Comparison of ENCODE assay signal across 8 cellular contexts in the genomic region with DNA sequence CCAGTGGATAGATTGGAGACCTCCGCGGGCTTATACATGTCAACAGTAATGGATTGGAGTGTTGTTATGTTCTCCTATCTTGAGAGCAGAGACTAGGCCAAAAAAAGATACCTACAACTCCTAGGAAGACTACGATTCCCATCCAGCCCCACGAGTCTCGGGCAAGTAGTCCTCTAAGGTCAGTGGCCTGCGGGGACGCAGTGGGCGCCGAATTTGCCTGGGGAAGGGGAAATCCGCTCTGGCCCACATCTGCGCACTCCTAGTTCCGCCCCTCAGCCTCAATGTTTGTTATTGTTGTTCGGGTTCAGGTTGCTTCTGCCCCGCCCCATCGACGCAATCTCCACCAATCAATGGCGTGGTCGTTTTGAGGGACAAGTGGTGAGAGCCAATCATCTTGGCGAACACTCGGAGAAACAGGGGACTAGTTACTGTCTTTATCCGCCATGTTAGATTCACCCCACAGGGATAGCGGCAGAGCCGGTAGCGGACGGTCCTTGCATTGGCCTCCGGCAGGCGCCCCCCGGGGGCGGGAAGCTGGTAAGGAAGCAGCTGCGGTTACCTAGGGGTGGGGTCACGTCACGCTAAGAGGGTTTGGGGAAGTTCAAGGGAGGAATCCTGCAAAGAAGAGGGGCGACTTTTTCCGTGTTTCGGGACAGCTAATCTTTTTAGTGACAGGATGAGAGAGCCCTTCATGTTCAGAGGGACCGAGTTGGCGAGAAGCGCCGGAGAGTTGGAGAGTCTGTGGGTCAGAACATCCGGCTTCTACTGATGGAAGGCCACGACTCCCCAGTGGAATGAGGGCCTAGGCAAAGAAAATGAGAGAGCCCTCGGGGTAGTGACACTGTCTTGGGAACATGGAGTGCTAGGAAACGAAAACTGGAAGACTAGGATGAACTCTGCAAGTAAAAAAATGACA. TPM values are rescaled to one million over a fixed set of nuclear protein-coding genes. Genes with fewer than 3 reads are reported as not detected.
DNase-seq lines count a peak whose midpoint lies in the region; ATAC-seq and TF ChIP-seq lines count a peak whose summit lies in the region.

Gene NBR1, plus strand, starts transcription at position 449 of the 916 bp plus-strand sequence. CDS start 4,586 bp downstream, outside the sequence.

- no peak for TF ChIP-seq RAD21 in Ishikawa (IDR thresholded peaks at IDR 0.05; ENCODE audit: low read depth)

- no peak; the same call in 1 of the 2 replicates for TF ChIP-seq EP300 in Ishikawa (IDR thresholded peaks at IDR 0.05; ENCODE audit: borderline replicate concordance)

- DNase-seq in DMS53 treated with DMSO at 0.1 percent for 48 hours (lab: John Stamatoyannopoulos, UW; ENCODE audit: unreplicated experiment), result peak; percentile 97
- peak; percentile 88 for DNase-seq in OCI-M2 (lab: John Stamatoyannopoulos, UW; ENCODE audit: unreplicated experiment)
- DNase-seq in activated T-cell treated with anti-CD3 and anti-CD28 coated beads for 4 hours, result peak; percentile 94
- DNase-seq in erythroblast (lab: John Stamatoyannopoulos, UW), result peak; percentile 99
- peak; percentile 98 for DNase-seq in mucosa of gallbladder (ENCODE audit: low spot score)
- DNase-seq in stimulated activated CD8-positive, alpha-beta memory T cell treated with anti-CD3 and anti-CD28 coated beads, Interleukin-4, amount 100 ng/mL, for 4 hours (ENCODE audit: low read depth in 2 of 2, low spot score in 1 of 2), result peak; percentile 88

- peak; percentile 92 for TF ChIP-seq POLR2A in erythroblast (IDR thresholded peaks at IDR 0.05; ENCODE audit: low read length)

- ATAC-seq in GM21619 (IDR thresholded peaks at IDR 0.05; ENCODE audit: unreplicated experiment), result peak; percentile 70

TF ChIP-seq in Ishikawa, 13 proteins besides CTCF, POLR2A, EP300 and RAD21:
- peak; percentile 48; the same call in 1 of the 2 replicates for TF ChIP-seq ZBTB7A (IDR thresholded peaks at IDR 0.05; ENCODE audit: low read depth)
- no peak for TF ChIP-seq CEBPB (IDR thresholded peaks at IDR 0.05)
- peak; percentile 58; the same call in 1 of the 2 replicates for TF ChIP-seq TAF1 (IDR thresholded peaks at IDR 0.05; ENCODE audit: low read depth)
- no peak; the same call in 1 of the 2 replicates for TF ChIP-seq TEAD4 (IDR thresholded peaks at IDR 0.05)
- TF ChIP-seq YY1 (IDR thresholded peaks at IDR 0.05; ENCODE audit: low read depth), result peak; percentile 87
- TF ChIP-seq, protein P1, sequence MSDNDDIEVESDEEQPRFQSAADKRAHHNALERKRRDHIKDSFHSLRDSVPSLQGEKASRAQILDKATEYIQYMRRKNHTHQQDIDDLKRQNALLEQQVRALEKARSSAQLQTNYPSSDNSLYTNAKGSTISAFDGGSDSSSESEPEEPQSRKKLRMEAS (IDR thresholded peaks at IDR 0.05), result peak; percentile 10; the same call in 1 of the 2 replicates
- no peak; the same call in 1 of the 2 replicates for TF ChIP-seq TCF12 (IDR thresholded peaks at IDR 0.05; ENCODE audit: low read depth)

RNA-seq across cellular contexts. Expression of gene NBR1, which starts in this region (rescaled TPM):
- 119 TPM for total RNA-seq in mucosa of gallbladder

Comparison
In these comparisons a context has a peak if more than half of its experiments do, and no peak if none do; other contexts are left out.
1. Peak in every context shown above with its lines: DNase-seq and ATAC-seq.